8 cellular contexts compared by ENCODE assay signal in genomic region chr17:76014100-76014924, GRCh38. TPM values are rescaled to one million over a fixed set of nuclear protein-coding genes. Genes with fewer than 3 reads are reported as not detected.
DNase-seq lines count a peak whose midpoint lies in the region; ATAC-seq and TF ChIP-seq lines count a peak whose summit lies in the region.

No MANE protein-coding gene starts in this region.

- H3K9me3 Mint-ChIP-seq in activated T-helper 1 cell treated with anti-CD3 and anti-CD28 coated beads, Interleukin-12 subunit alpha, Interleukin-12 subunit beta, Interleukin-2, Interleukin-4 antibody, amounts not matched to agents 30 ng/mL and 10 ng/mL and 1 ng/mL, durations not matched to agents 14 hours and 24 hours and 36 hours, result no peaks in the 10 kb centered on the region

- H3K4me3 Mint-ChIP-seq in activated T-helper 1 cell treated with anti-CD3 and anti-CD28 coated beads, Interleukin-12 subunit alpha, Interleukin-12 subunit beta, Interleukin-2, Interleukin-4 antibody, amounts not matched to agents 30 ng/mL and 10 ng/mL and 1 ng/mL, durations not matched to agents 14 hours and 24 hours and 36 hours, result no peak overlapping the region

- no peak overlapping the region for H3K27ac Mint-ChIP-seq in activated T-helper 1 cell treated with anti-CD3 and anti-CD28 coated beads, Interleukin-12 subunit alpha, Interleukin-12 subunit beta, Interleukin-2, Interleukin-4 antibody, amounts not matched to agents 30 ng/mL and 10 ng/mL and 1 ng/mL, durations not matched to agents 14 hours and 24 hours and 36 hours

- TF ChIP-seq CTCF in GM12864 (IDR thresholded peaks at IDR 0.05; ENCODE audit: low read depth, low read length, missing control alignments) (peak; percentile 99), LNCAP (IDR thresholded peaks at IDR 0.05) (peak; percentile 97), fibroblast of villous mesenchyme (IDR thresholded peaks at IDR 0.05; ENCODE audit: insufficient read depth, low read depth, low read length) (peak; percentile 95), omental fat pad (IDR thresholded peaks at IDR 0.05) (no peak), thoracic aorta (IDR thresholded peaks at IDR 0.05) (peak; percentile 95)

- H3K4me3 ChIP-seq in GM12864 (ENCODE audit: low read depth, low read length) (no peak overlapping the region), fibroblast of villous mesenchyme (ENCODE audit: low read depth, low read length) (no peak overlapping the region), thoracic aorta (no peak overlapping the region)

- intact Hi-C loops in activated T-helper 1 cell treated with anti-CD3 and anti-CD28 coated beads, Interleukin-12 subunit alpha, Interleukin-12 subunit beta, Interleukin-2, Interleukin-4 antibody, amounts not matched to agents 30 ng/mL and 10 ng/mL and 1 ng/mL, durations not matched to agents 14 hours and 24 hours and 36 hours (cut with micrococcal nuclease), result loop anchor here (1.0 to 5.0 kb wide), 4 partner anchors 58 to 285 kb away; partner anchors contain the start of genes GALR2 and SRP68

- peaks cover 2% of the 10 kb centered on the region for H3K27me3 Mint-ChIP-seq in activated T-helper 1 cell treated with anti-CD3 and anti-CD28 coated beads, Interleukin-12 subunit alpha, Interleukin-12 subunit beta, Interleukin-2, Interleukin-4 antibody, amounts not matched to agents 30 ng/mL and 10 ng/mL and 1 ng/mL, durations not matched to agents 14 hours and 24 hours and 36 hours (ENCODE audit: insufficient read depth)

- DNase-seq in GM12864 (ENCODE audit: low read depth) (peak; percentile 33), RPMI7951 (ENCODE audit: low read depth) (peak; percentile 52), fibroblast of villous mesenchyme (ENCODE audit: low read depth) (peak; percentile 72), omental fat pad (ENCODE audit: low spot score) (no peak), thoracic aorta (ENCODE audit: low spot score) (no peak)
- DNase-seq in activated T-helper 1 cell treated with anti-CD3 and anti-CD28 coated beads, Interleukin-12 subunit alpha, Interleukin-12 subunit beta, Interleukin-2, Interleukin-4 antibody, amounts not matched to agents 30 ng/mL and 10 ng/mL and 1 ng/mL, durations not matched to agents 14 hours and 24 hours and 36 hours (ENCODE audit: low spot score), result peak; percentile 67

- ATAC-seq in omental fat pad (ENCODE audit: low FRiP score) (peak; percentile 62), thoracic aorta (ENCODE audit: insufficient number of reproducible peaks, low FRiP score, low read depth) (no peak), HG02938 (IDR thresholded peaks at IDR 0.05; ENCODE audit: unreplicated experiment) (no peak)

- H3K9me3 ChIP-seq in thoracic aorta, result no peaks in the 10 kb centered on the region

- no peaks in the 10 kb centered on the region for H3K4me1 Mint-ChIP-seq in activated T-helper 1 cell treated with anti-CD3 and anti-CD28 coated beads, Interleukin-12 subunit alpha, Interleukin-12 subunit beta, Interleukin-2, Interleukin-4 antibody, amounts not matched to agents 30 ng/mL and 10 ng/mL and 1 ng/mL, durations not matched to agents 14 hours and 24 hours and 36 hours (ENCODE audit: low read depth)

- no peaks in the 10 kb centered on the region for H3K27me3 ChIP-seq in thoracic aorta (replicated peaks; ENCODE audit: insufficient read depth)

- no peaks in the 10 kb centered on the region for H3K36me3 ChIP-seq in thoracic aorta

- H3K27ac ChIP-seq in thoracic aorta, result no peak overlapping the region

- no peaks in the 10 kb centered on the region for H3K36me3 Mint-ChIP-seq in activated T-helper 1 cell treated with anti-CD3 and anti-CD28 coated beads, Interleukin-12 subunit alpha, Interleukin-12 subunit beta, Interleukin-2, Interleukin-4 antibody, amounts not matched to agents 30 ng/mL and 10 ng/mL and 1 ng/mL, durations not matched to agents 14 hours and 24 hours and 36 hours (ENCODE audit: low read depth)

- H3K4me1 ChIP-seq in thoracic aorta (ENCODE audit: control insufficient read depth in 1 of 2, low read depth in 2 of 2), result no peaks in the 10 kb centered on the region

RNA-seq across cellular contexts. Expression of gene EVPL, which starts 12.8 kb away (rescaled TPM):
- not detected in 2 replicates for total RNA-seq in RPMI7951 (2014; rRNA removed; shearing (Covaris generic))
- 0.02 and 0.05 TPM in 2 replicates for total RNA-seq in activated T-helper 1 cell treated with anti-CD3 and anti-CD28 coated beads, Interleukin-12 subunit alpha, Interleukin-12 subunit beta, Interleukin-2, Interleukin-4 antibody, amounts not matched to agents 30 ng/mL and 10 ng/mL and 1 ng/mL, durations not matched to agents 14 hours and 24 hours and 36 hours
- total RNA-seq in fibroblast of villous mesenchyme (under 0.01 and 0.43 TPM in 2 replicates), omental fat pad (1 to 10 TPM in 3 of 4 donors, under 1 TPM in 1; 0.47 to 3.7 (median 1.4) TPM), thoracic aorta (1 to 10 TPM; 1.4 to 1.6 TPM)

RNA-seq across cellular contexts. Expression of gene CDK3, which starts 13.7 kb away (rescaled TPM):
- 1.4 and 2.2 TPM in 2 replicates for total RNA-seq in RPMI7951 (2014; rRNA removed; shearing (Covaris generic))
- 4.9 and 5.3 TPM in 2 replicates for total RNA-seq in activated T-helper 1 cell treated with anti-CD3 and anti-CD28 coated beads, Interleukin-12 subunit alpha, Interleukin-12 subunit beta, Interleukin-2, Interleukin-4 antibody, amounts not matched to agents 30 ng/mL and 10 ng/mL and 1 ng/mL, durations not matched to agents 14 hours and 24 hours and 36 hours
- total RNA-seq in fibroblast of villous mesenchyme (0.64 and 2.2 TPM in 2 replicates), omental fat pad (1 to 10 TPM; 5.0 to 8.0 (median 5.8) TPM), thoracic aorta (1 to 10 TPM; 3.2 to 4.9 TPM)

RNA-seq across cellular contexts. Expression of gene TEN1, which starts 35.3 kb away (rescaled TPM):
- total RNA-seq in RPMI7951 (2014; rRNA removed; shearing (Covaris generic)), result 12.6 and 16.5 TPM in 2 replicates
- total RNA-seq in activated T-helper 1 cell treated with anti-CD3 and anti-CD28 coated beads, Interleukin-12 subunit alpha, Interleukin-12 subunit beta, Interleukin-2, Interleukin-4 antibody, amounts not matched to agents 30 ng/mL and 10 ng/mL and 1 ng/mL, durations not matched to agents 14 hours and 24 hours and 36 hours, result 10.7 and 15.4 TPM in 2 replicates
- total RNA-seq in fibroblast of villous mesenchyme (16.8 and 24.2 TPM in 2 replicates), omental fat pad (10 to 100 TPM; 17.5 to 28.6 (median 19.9) TPM), thoracic aorta (1 to 10 TPM; 6.0 to 8.1 TPM)

RNA-seq across cellular contexts. Expression of gene ACOX1, which starts 35.3 kb away (rescaled TPM):
- total RNA-seq in RPMI7951 (2014; rRNA removed; shearing (Covaris generic)), result 21.4 TPM in 2 replicates
- 25.3 and 28.2 TPM in 2 replicates for total RNA-seq in activated T-helper 1 cell treated with anti-CD3 and anti-CD28 coated beads, Interleukin-12 subunit alpha, Interleukin-12 subunit beta, Interleukin-2, Interleukin-4 antibody, amounts not matched to agents 30 ng/mL and 10 ng/mL and 1 ng/mL, durations not matched to agents 14 hours and 24 hours and 36 hours
- 64.4 and 79.9 TPM in 2 replicates for total RNA-seq in fibroblast of villous mesenchyme
- 100 to 1,000 TPM in 3 of 4 donors, 10 to 100 TPM in 1; 63.7 to 176 (median 123) TPM for total RNA-seq in omental fat pad
- total RNA-seq in thoracic aorta, result 10 to 100 TPM; 22.5 to 37.6 TPM

RNA-seq across cellular contexts. Expression of gene SRP68, which starts 58.0 kb away (rescaled TPM):
- 16.3 and 21.1 TPM in 2 replicates for total RNA-seq in RPMI7951 (2014; rRNA removed; shearing (Covaris generic))
- 177 and 184 TPM in 2 replicates for total RNA-seq in activated T-helper 1 cell treated with anti-CD3 and anti-CD28 coated beads, Interleukin-12 subunit alpha, Interleukin-12 subunit beta, Interleukin-2, Interleukin-4 antibody, amounts not matched to agents 30 ng/mL and 10 ng/mL and 1 ng/mL, durations not matched to agents 14 hours and 24 hours and 36 hours
- 28.3 and 42.3 TPM in 2 replicates for total RNA-seq in fibroblast of villous mesenchyme
- 10 to 100 TPM; 42.3 to 62.0 (median 49.6) TPM for total RNA-seq in omental fat pad
- 10 to 100 TPM; 19.1 to 39.9 TPM for total RNA-seq in thoracic aorta

Comparison
In these comparisons a context has a peak if more than half of its experiments do, and no peak if none do; other contexts are left out.
1. DNase-seq: peak in GM12864 (single experiment), RPMI7951 (single experiment), activated T-helper 1 cell treated with anti-CD3 and anti-CD28 coated beads, Interleukin-12 subunit alpha, Interleukin-12 subunit beta, Interleukin-2, Interleukin-4 antibody, amounts not matched to agents 30 ng/mL and 10 ng/mL and 1 ng/mL, durations not matched to agents 14 hours and 24 hours and 36 hours (single experiment) and fibroblast of villous mesenchyme (single experiment); none in omental fat pad (single experiment) and thoracic aorta (single experiment).
2. CTCF ChIP-seq: peak in GM12864 (single experiment), LNCAP (single experiment), fibroblast of villous mesenchyme (single experiment) and thoracic aorta (single experiment); none in omental fat pad (0 of 3).